ENCODE assay signal across 8 cellular contexts in genomic region chr1:116589101-116589735, GRCh38. TPM values are rescaled to one million over a fixed set of nuclear protein-coding genes. Genes with fewer than 3 reads are reported as not detected.
DNase-seq lines count a peak whose midpoint lies in the region; ATAC-seq, FAIRE-seq and TF ChIP-seq lines count a peak whose summit lies in the region.
"Not testable (repeated sequence)": the region's sequence is repeated elsewhere in the genome, so short reads cannot be mapped to it uniquely, and the experiment has no call there.

No MANE protein-coding gene starts in this region.

- not testable (repeated sequence) for H3K4me3 Mint-ChIP-seq in activated CD8-positive, alpha-beta T cell treated with anti-CD3 and anti-CD28 coated beads, Interleukin-2, amount 10 ng/mL, durations not matched to agents 7 days and 5 days; chondrocyte (ENCODE audit: unreplicated experiment); stimulated activated naive CD8-positive, alpha-beta T cell treated with anti-CD3 and anti-CD28 coated beads, Interleukin-15, Interleukin-2, amounts not matched to agents 100 ng/mL and 50 ng/mL, for 24 hours
- peak overlapping the region; percentile 28 for H3K4me3 Mint-ChIP-seq in natural killer cell

- FAIRE-seq in A549 (lab: Jason Lieb, UNC), result not testable (repeated sequence)
- peak; percentile 94 for FAIRE-seq in H54 (lab: Jason Lieb, UNC)

- not testable (repeated sequence) for H3K36me3 Mint-ChIP-seq in activated CD8-positive, alpha-beta T cell treated with anti-CD3 and anti-CD28 coated beads, Interleukin-2, amount 10 ng/mL, durations not matched to agents 7 days and 5 days (ENCODE audit: low read depth); chondrocyte (ENCODE audit: low read depth); natural killer cell; stimulated activated naive CD8-positive, alpha-beta T cell treated with anti-CD3 and anti-CD28 coated beads, Interleukin-15, Interleukin-2, amounts not matched to agents 100 ng/mL and 50 ng/mL, for 24 hours (ENCODE audit: low read depth)

- H3K4me3 ChIP-seq in A549, result not testable (repeated sequence)
- peak overlapping the region in 1 of 4 donors; percentile 5 for H3K4me3 ChIP-seq in Peyer's patch

- CTCF ChIA-PET in A549 (lab: Yijun Ruan, JAX), result interaction anchor here (0.6 kb wide), 1 partner anchor 54 kb away, joined by 4 read pairs; no protein-coding TSS in a partner anchor
- CTCF ChIA-PET in activated CD8-positive, alpha-beta T cell treated with anti-CD3 and anti-CD28 coated beads, Interleukin-2, amount 10 ng/mL, durations not matched to agents 7 days and 5 days (lab: Charles Lee), result not testable (repeated sequence)

- not testable (repeated sequence) for H3K36me3 ChIP-seq in Peyer's patch

- ATAC-seq in A549 (peak; percentile 77 to 90), natural killer cell (peak in 1 of 3 donors; percentile 29)
- ATAC-seq in activated CD8-positive, alpha-beta T cell treated with anti-CD3 and anti-CD28 coated beads, Interleukin-2, amount 10 ng/mL, durations not matched to agents 7 days and 5 days, result peak; percentile 44

- POLR2A ChIA-PET in A549 (lab: Yijun Ruan, JAX); activated CD8-positive, alpha-beta T cell treated with anti-CD3 and anti-CD28 coated beads, Interleukin-2, amount 10 ng/mL, durations not matched to agents 7 days and 5 days (lab: Charles Lee): not testable (repeated sequence)

- TF ChIP-seq CTCF in A549 (IDR thresholded peaks at IDR 0.05); Peyer's patch (IDR thresholded peaks at IDR 0.05); chondrocyte (IDR thresholded peaks at IDR 0.05); natural killer cell (IDR thresholded peaks at IDR 0.05): not testable (repeated sequence)

- not testable (repeated sequence) for H3K27ac Mint-ChIP-seq in activated CD8-positive, alpha-beta T cell treated with anti-CD3 and anti-CD28 coated beads, Interleukin-2, amount 10 ng/mL, durations not matched to agents 7 days and 5 days
- H3K27ac Mint-ChIP-seq in chondrocyte (ENCODE audit: unreplicated experiment), result peak overlapping the region; percentile 74
- peak overlapping the region in 1 of 2 donors; percentile 67 for H3K27ac Mint-ChIP-seq in natural killer cell
- peak overlapping the region; percentile 28 for H3K27ac Mint-ChIP-seq in stimulated activated naive CD8-positive, alpha-beta T cell treated with anti-CD3 and anti-CD28 coated beads, Interleukin-15, Interleukin-2, amounts not matched to agents 100 ng/mL and 50 ng/mL, for 24 hours

- not testable (repeated sequence) for TF ChIP-seq RAD21 in A549 (conservative IDR thresholded peaks at IDR 0.05 in 1 of 2, IDR thresholded peaks at IDR 0.05 in 1 of 2)

- H3K9me3 ChIP-seq in A549, Peyer's patch: not testable (repeated sequence)

- not testable (repeated sequence) for TF ChIP-seq EP300 in A549 (IDR thresholded peaks at IDR 0.05)

- not testable (repeated sequence) for H3K27me3 Mint-ChIP-seq in activated CD8-positive, alpha-beta T cell treated with anti-CD3 and anti-CD28 coated beads, Interleukin-2, amount 10 ng/mL, durations not matched to agents 7 days and 5 days (ENCODE audit: low read depth); chondrocyte (ENCODE audit: low read depth); stimulated activated naive CD8-positive, alpha-beta T cell treated with anti-CD3 and anti-CD28 coated beads, Interleukin-15, Interleukin-2, amounts not matched to agents 100 ng/mL and 50 ng/mL, for 24 hours
- H3K27me3 Mint-ChIP-seq in natural killer cell (ENCODE audit: low read depth in 2 of 2), result peaks cover 45 to 46% of the 10 kb centered on the region in 2 donors

- H3K27me3 ChIP-seq in Peyer's patch, result not testable (repeated sequence)

- DNase-seq in A549 (ENCODE audit: low read depth in 1 of 2, low spot score in 1 of 2) (peak in 1 of 2 experiments; percentile 13), H54 (ENCODE audit: insufficient read length, low spot score) (peak; percentile 40), Peyer's patch (peak in 2 of 3 donors; percentile 84 to 91), islet precursor cell (peak; percentile 70)
- DNase-seq in activated CD8-positive, alpha-beta T cell treated with anti-CD3 and anti-CD28 coated beads, Interleukin-2, amount 10 ng/mL, durations not matched to agents 7 days and 5 days; chondrocyte (ENCODE audit: low spot score); natural killer cell: not testable (repeated sequence)

- peak overlapping the region; percentile 44 for H3K4me2 ChIP-seq in A549

- H3K4me1 ChIP-seq in A549, result peaks cover 14% of the 10 kb centered on the region
- peaks cover 0 to 25% (median 0%) of the 10 kb centered on the region in 4 donors for H3K4me1 ChIP-seq in Peyer's patch

- WGBS in A549 (ENCODE audit: missing lambda C conversion rate), result 27% methylated on average over 9 of the region's 9 CpGs

- intact Hi-C loops in natural killer cell (cut with micrococcal nuclease), result not testable (repeated sequence)

- H3K27ac ChIP-seq in A549, result peak overlapping the region; percentile 52 to 76; a peak in 4 of 6 replicates
- peak overlapping the region in 3 of 4 donors; percentile 46 to 84 (median 81) for H3K27ac ChIP-seq in Peyer's patch

- TF ChIP-seq POLR2A in A549 (IDR thresholded peaks at IDR 0.05; ENCODE audit: low read length); H54 (IDR thresholded peaks at IDR 0.05; ENCODE audit: low read depth, low read length); Peyer's patch (IDR thresholded peaks at IDR 0.05): not testable (repeated sequence)

- H3K4me1 Mint-ChIP-seq in activated CD8-positive, alpha-beta T cell treated with anti-CD3 and anti-CD28 coated beads, Interleukin-2, amount 10 ng/mL, durations not matched to agents 7 days and 5 days (ENCODE audit: low read depth), result not testable (repeated sequence)
- H3K4me1 Mint-ChIP-seq in chondrocyte (ENCODE audit: low read depth), result peaks cover 36% of the 10 kb centered on the region
- H3K4me1 Mint-ChIP-seq in natural killer cell, result peaks cover 16 to 27% of the 10 kb centered on the region in 2 donors
- H3K4me1 Mint-ChIP-seq in stimulated activated naive CD8-positive, alpha-beta T cell treated with anti-CD3 and anti-CD28 coated beads, Interleukin-15, Interleukin-2, amounts not matched to agents 100 ng/mL and 50 ng/mL, for 24 hours (ENCODE audit: low read depth), result peaks cover 35% of the 10 kb centered on the region

- H3K9me3 Mint-ChIP-seq in activated CD8-positive, alpha-beta T cell treated with anti-CD3 and anti-CD28 coated beads, Interleukin-2, amount 10 ng/mL, durations not matched to agents 7 days and 5 days (ENCODE audit: insufficient read depth); chondrocyte (ENCODE audit: low read depth); natural killer cell; stimulated activated naive CD8-positive, alpha-beta T cell treated with anti-CD3 and anti-CD28 coated beads, Interleukin-15, Interleukin-2, amounts not matched to agents 100 ng/mL and 50 ng/mL, for 24 hours: not testable (repeated sequence)

TF ChIP-seq in A549, 52 proteins besides CTCF, POLR2A, EP300 and RAD21:
- TF ChIP-seq FOSL2 (IDR thresholded peaks at IDR 0.05), result not testable (repeated sequence)
- peak; percentile 27; the same call in 1 of the 2 replicates for TF ChIP-seq FOSL2 (CRISPR knock-in tag; IDR thresholded peaks at IDR 0.05)

RNA-seq across cellular contexts. Expression of gene CD58, which starts 18.4 kb away (rescaled TPM):
- polyA plus RNA-seq in A549 (2011; rRNA removed) (36.0 and 38.4 TPM in 2 replicates), A549 (2017; fragmentation: RNase III; extraction: RNeasy Plus Mini Kit Qiagen cat#74134 plus additional on column Dnase treatment) (20.0 to 26.4 TPM (median 22.4 TPM) in 3 replicates)
- polyA plus RNA-seq in A549 (2012; cell fraction: cytosol; rRNA removed), result 11.0 and 11.2 TPM in 2 replicates
- 5.1 and 7.9 TPM in 2 replicates for polyA plus RNA-seq in A549 (2012; cell fraction: nucleus; rRNA removed)
- 4.8 and 8.2 TPM in 2 replicates for polyA minus RNA-seq in A549 (2011; rRNA and poly(A)+ RNA removed)
- total RNA-seq in Peyer's patch (10 to 100 TPM; 23.1 to 63.0 (median 39.0) TPM), chondrocyte (15.1 to 20.4 TPM (median 19.6 TPM) in 3 replicates), natural killer cell (10 to 100 TPM; 27.4 to 34.0 (median 28.6) TPM)
- total RNA-seq in activated CD8-positive, alpha-beta T cell treated with anti-CD3 and anti-CD28 coated beads, Interleukin-2, amount 10 ng/mL, durations not matched to agents 7 days and 5 days, result 10 to 100 TPM; 23.9 to 24.7 TPM
